21 cellular contexts compared by ENCODE assay signal in the genomic region with DNA sequence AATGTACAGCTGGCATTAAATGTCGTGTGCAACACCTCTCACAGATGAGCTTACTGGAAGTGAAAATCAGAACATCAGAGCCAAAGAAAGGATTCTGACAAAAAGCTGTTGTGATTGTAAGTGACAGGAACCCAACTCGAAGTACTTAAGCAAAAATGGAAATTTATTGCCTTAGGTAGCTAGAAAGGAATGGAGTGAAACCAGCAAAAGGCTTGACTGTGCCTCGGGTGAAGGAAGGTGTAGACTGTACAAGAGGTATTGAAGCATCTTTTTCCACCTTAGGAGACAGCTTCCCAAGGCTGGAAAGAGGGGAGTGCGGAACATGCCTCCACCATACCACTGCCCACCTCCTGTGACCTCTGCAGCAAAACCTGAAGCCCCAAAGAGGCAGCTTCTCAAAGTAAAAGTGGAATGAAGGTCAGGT. TPM values are rescaled to one million over a fixed set of nuclear protein-coding genes. Genes with fewer than 3 reads are reported as not detected.
DNase-seq lines count a peak whose midpoint lies in the region; ATAC-seq and TF ChIP-seq lines count a peak whose summit lies in the region.
"Had no signal": no experiment of that assay in that cellular context is flagged by ENCODE, and none has a peak within 500 bp of the region (broad histone marks: within the 10 kb centered on the region; RNA-seq: fewer than 3 reads in every experiment).

No MANE protein-coding gene starts in this region.

- no peaks in the 10 kb centered on the region for H3K27me3 Mint-ChIP-seq in MCF 10A (ENCODE audit: insufficient read depth, unreplicated experiment)
- H3K27me3 Mint-ChIP-seq in activated naive CD4-positive, alpha-beta T cell treated with anti-CD3 and anti-CD28 coated beads, Interleukin-2, amount 10 ng/mL, durations not matched to agents 7 days and 5 days, result peaks cover 3% of the 10 kb centered on the region

- H3K9me3 ChIP-seq in heart left ventricle, result no peaks in the 10 kb centered on the region
- H3K9me3 ChIP-seq in right atrium auricular region, result no peaks in the 10 kb centered on the region
- no peaks in the 10 kb centered on the region for H3K9me3 ChIP-seq in lower lobe of right lung
- H3K9me3 ChIP-seq in upper lobe of left lung, result no peaks in the 10 kb centered on the region
- H3K9me3 ChIP-seq: HAP-1, ovary, Peyer's patch had no signal

- H3K27me3 ChIP-seq in heart left ventricle, result no peaks in the 10 kb centered on the region
- H3K27me3 ChIP-seq in right atrium auricular region, result no peaks in the 10 kb centered on the region
- no peaks in the 10 kb centered on the region for H3K27me3 ChIP-seq in lower lobe of right lung (ENCODE audit: low read depth)
- no peaks in the 10 kb centered on the region for H3K27me3 ChIP-seq in upper lobe of left lung
- H3K27me3 ChIP-seq: ovary, Peyer's patch had no signal

- intact Hi-C loops in heart left ventricle (cut with DNase I) (loop anchor here in 1 of 10 donors (10.0 kb wide), 1 partner anchor 541 kb away; the partner anchor contains the start of gene CCDC7), MCF 10A (cut with micrococcal nuclease) (no loop called here), lower lobe of right lung (cut with DNase I) (no loop called here)

- DNase-seq in heart left ventricle (no peak), right atrium auricular region (ENCODE audit: low spot score) (no peak), MCF 10A (ENCODE audit: unreplicated experiment) (no peak), lower lobe of right lung (no peak), upper lobe of left lung (no peak)
- DNase-seq in activated naive CD4-positive, alpha-beta T cell treated with anti-CD3 and anti-CD28 coated beads, Interleukin-2, amount 10 ng/mL, durations not matched to agents 7 days and 5 days, result no peak
- no peak for DNase-seq in activated CD4-positive, CD25-positive, alpha-beta regulatory T cell treated with anti-CD3 and anti-CD28 coated beads, Interleukin-2, amount 50 U/mL, for 72 hours
- DNase-seq in activated effector memory CD4-positive, alpha-beta T cell treated with Interleukin-2 at 50 U/mL for 16 hours, result no peak
- DNase-seq: activated CD4-positive, CD25-positive, alpha-beta regulatory T cell; activated CD8-positive, alpha-beta memory T cell treated with anti-CD3 and anti-CD28 coated beads, Interleukin-2, amount 50 U/mL, for 48 hours; activated naive CD4-positive, alpha-beta T cell treated with anti-CD3 and anti-CD28 coated beads, Interleukin-2, amount 50 U/mL, for 16 hours; caudate nucleus; CD8-positive, alpha-beta T cell; effector memory CD4-positive, alpha-beta T cell; NCI-H146; NCI-H510A treated with DMSO at 0.1 percent for 48 hours; ovary; Peyer's patch; stimulated activated CD4-positive, alpha-beta T cell treated with anti-CD3 and anti-CD28 coated beads, Interleukin-15, amount 100 ng/mL, for 24 hours had no signal

- peak overlapping the region; percentile 39 for H3K27ac Mint-ChIP-seq in MCF 10A (ENCODE audit: low read depth, unreplicated experiment)
- no peak overlapping the region for H3K27ac Mint-ChIP-seq in activated naive CD4-positive, alpha-beta T cell treated with anti-CD3 and anti-CD28 coated beads, Interleukin-2, amount 10 ng/mL, durations not matched to agents 7 days and 5 days
- H3K27ac Mint-ChIP-seq: CD8-positive, alpha-beta T cell had no signal

- TF ChIP-seq POLR2A in heart left ventricle (IDR thresholded peaks at IDR 0.05) (no peak), upper lobe of left lung (IDR thresholded peaks at IDR 0.05) (no peak)

- H3K4me1 ChIP-seq in heart left ventricle (peaks cover 3 to 62% (median 26%) of the 10 kb centered on the region in 12 donors), right atrium auricular region (peaks cover 0 to 25% of the 10 kb centered on the region in 2 donors), lower lobe of right lung (peaks cover 39% of the 10 kb centered on the region), upper lobe of left lung (peaks cover 30 to 42% (median 33%) of the 10 kb centered on the region in 4 donors)

- H3K36me3 Mint-ChIP-seq in MCF 10A (ENCODE audit: insufficient read depth, unreplicated experiment), result no peaks in the 10 kb centered on the region
- H3K36me3 Mint-ChIP-seq in activated naive CD4-positive, alpha-beta T cell treated with anti-CD3 and anti-CD28 coated beads, Interleukin-2, amount 10 ng/mL, durations not matched to agents 7 days and 5 days, result no peaks in the 10 kb centered on the region

- ATAC-seq in heart left ventricle, result no peak
- ATAC-seq in lower lobe of right lung, result no peak
- ATAC-seq in upper lobe of left lung (ENCODE audit: low FRiP score in 2 of 2), result no peak
- ATAC-seq: CD8-positive, alpha-beta T cell had no signal

- POLR2A ChIA-PET in MCF 10A (lab: Yijun Ruan, JAX), result interaction anchor here (0.7 to 10.3 kb wide), 7 partner anchors 10 to 786 kb away, joined by 3 to 335 read pairs (median 5); partner anchors contain the start of gene ITGB1

- H3K36me3 ChIP-seq in heart left ventricle (no peaks in the 10 kb centered on the region), right atrium auricular region (no peaks in the 10 kb centered on the region), lower lobe of right lung (no peaks in the 10 kb centered on the region), upper lobe of left lung (no peaks in the 10 kb centered on the region)
- H3K36me3 ChIP-seq: HAP-1, ovary, Peyer's patch had no signal

- CTCF ChIA-PET in MCF 10A (lab: Yijun Ruan, JAX), result interaction anchor here (1.6 kb wide), 1 partner anchor 19 kb away, joined by 6 read pairs; no protein-coding TSS in a partner anchor
- CTCF ChIA-PET in activated naive CD4-positive, alpha-beta T cell treated with anti-CD3 and anti-CD28 coated beads, Interleukin-2, amount 10 ng/mL, durations not matched to agents 7 days and 5 days (lab: Charles Lee), result no interaction called here

- H3K27ac ChIP-seq in heart left ventricle (peak overlapping the region in 7 of 12 donors; percentile 24 to 78 (median 52)), right atrium auricular region (peak overlapping the region in 1 of 2 donors; percentile 29), lower lobe of right lung (peak overlapping the region; percentile 41), upper lobe of left lung (peak overlapping the region in 3 of 4 donors; percentile 67 to 71 (median 69))
- H3K27ac ChIP-seq: KMS-11, ovary had no signal

- H3K9me3 Mint-ChIP-seq in MCF 10A (ENCODE audit: unreplicated experiment), result no peaks in the 10 kb centered on the region
- no peaks in the 10 kb centered on the region for H3K9me3 Mint-ChIP-seq in activated naive CD4-positive, alpha-beta T cell treated with anti-CD3 and anti-CD28 coated beads, Interleukin-2, amount 10 ng/mL, durations not matched to agents 7 days and 5 days
- H3K9me3 Mint-ChIP-seq: CD8-positive, alpha-beta T cell had no signal

- H3K4me1 Mint-ChIP-seq in MCF 10A (ENCODE audit: insufficient read depth, unreplicated experiment), result peaks cover 32% of the 10 kb centered on the region
- peaks cover 21% of the 10 kb centered on the region for H3K4me1 Mint-ChIP-seq in activated naive CD4-positive, alpha-beta T cell treated with anti-CD3 and anti-CD28 coated beads, Interleukin-2, amount 10 ng/mL, durations not matched to agents 7 days and 5 days

- no peak for TF ChIP-seq EP300 in upper lobe of left lung (IDR thresholded peaks at IDR 0.05)

- no peak for TF ChIP-seq CTCF in heart left ventricle (IDR thresholded peaks at IDR 0.05)
- TF ChIP-seq CTCF in right atrium auricular region (IDR thresholded peaks at IDR 0.05), result no peak
- TF ChIP-seq CTCF in MCF 10A (IDR thresholded peaks at IDR 0.05; ENCODE audit: unreplicated experiment), result no peak
- no peak for TF ChIP-seq CTCF in lower lobe of right lung (IDR thresholded peaks at IDR 0.05)
- no peak for TF ChIP-seq CTCF in upper lobe of left lung (IDR thresholded peaks at IDR 0.05)

- 83 to 90% (median 87%) methylated on average over 4 of the region's 4 CpGs for WGBS in heart left ventricle, 4 donors
- 82 to 84% methylated on average over 4 of the region's 4 CpGs for WGBS in upper lobe of left lung, 2 donors

- H3K4me3 ChIP-seq in heart left ventricle (no peak overlapping the region), right atrium auricular region (no peak overlapping the region), lower lobe of right lung (no peak overlapping the region), upper lobe of left lung (no peak overlapping the region)
- H3K4me3 ChIP-seq: HAP-1, ovary, Peyer's patch had no signal

- BruUV-seq in MCF 10A (replicated peaks; lab: Mats Ljungman, UMichigan), result no TSS peak

- H3K4me3 Mint-ChIP-seq in MCF 10A (ENCODE audit: unreplicated experiment), result no peak overlapping the region
- no peak overlapping the region for H3K4me3 Mint-ChIP-seq in activated naive CD4-positive, alpha-beta T cell treated with anti-CD3 and anti-CD28 coated beads, Interleukin-2, amount 10 ng/mL, durations not matched to agents 7 days and 5 days
- H3K4me3 Mint-ChIP-seq: CD8-positive, alpha-beta T cell had no signal

RNA-seq across cellular contexts. Expression of gene ITGB1, which starts 27.3 kb away (rescaled TPM):
- total RNA-seq in heart left ventricle (1,000 to 10,000 TPM in 1 of 9 donors, 100 to 1,000 TPM in 8; 542 to 1,594 (median 701) TPM), right atrium auricular region (1,000 to 10,000 TPM in 1 of 2 donors, 100 to 1,000 TPM in 1; 454 to 1,054 TPM), MCF 10A (2022) (680 and 703 TPM in 2 replicates), lower lobe of right lung (409 TPM), upper lobe of left lung (100 to 1,000 TPM in 5 of 6 donors, 10 to 100 TPM in 1; 94.3 to 492 (median 340) TPM)
- 1,000 to 10,000 TPM in 1 of 2 donors, 100 to 1,000 TPM in 1; 150 to 1,693 TPM for polyA plus RNA-seq in heart left ventricle
